Comparison of ENCODE assay signal across 10 cellular contexts in genomic region chr16:591892-592517, GRCh38. TPM values are rescaled to one million over a fixed set of nuclear protein-coding genes. Genes with fewer than 3 reads are reported as not detected.
DNase-seq lines count a peak whose midpoint lies in the region; ATAC-seq, FAIRE-seq and TF ChIP-seq lines count a peak whose summit lies in the region.
"Had no signal": no experiment of that assay in that cellular context is flagged by ENCODE, and none has a peak within 500 bp of the region (broad histone marks: within the 10 kb centered on the region; RNA-seq: fewer than 3 reads in every experiment).

No MANE protein-coding gene starts in this region.

- no peak for FAIRE-seq in pancreas (lab: Jason Lieb, UNC)

- no peaks in the 10 kb centered on the region for H3K36me3 ChIP-seq in CD4-positive, CD25-positive, alpha-beta regulatory T cell (ENCODE audit: control insufficient read depth, insufficient read depth, low read length)
- H3K36me3 ChIP-seq in Loucy (ENCODE audit: insufficient read depth, low read length): no peaks in the 10 kb centered on the region
- H3K36me3 ChIP-seq in pancreas: no peaks in the 10 kb centered on the region

- peaks cover 10% of the 10 kb centered on the region for H3K36me3 Mint-ChIP-seq in CD4-positive, CD25-positive, alpha-beta regulatory T cell

- peaks cover 64% of the 10 kb centered on the region; the same call in 1 of the 2 replicates for H3K79me2 ChIP-seq in Loucy (ENCODE audit: insufficient read depth, low read length)

- whole genome bisulfite sequencing in pancreas, 2 donors: 59 to 72% methylated on average over 15 of the region's 15 CpGs

- H3K27me3 ChIP-seq in CD4-positive, CD25-positive, alpha-beta regulatory T cell (ENCODE audit: control insufficient read depth, insufficient read depth, low read length): no peaks in the 10 kb centered on the region
- H3K27me3 ChIP-seq in Loucy (ENCODE audit: insufficient read depth, low read length, poor library complexity, severe bottlenecking) (no peaks in the 10 kb centered on the region), pancreas (no peaks in the 10 kb centered on the region)

- H3K4me3 ChIP-seq in CD4-positive, CD25-positive, alpha-beta regulatory T cell (ENCODE audit: low read depth, low read length): no peak overlapping the region
- H3K4me3 ChIP-seq in Loucy (ENCODE audit: low read length, poor library complexity, severe bottlenecking) (peak overlapping the region; percentile 60), epithelial cell of esophagus (ENCODE audit: low read length) (peak overlapping the region; percentile 50), pancreas (peak overlapping the region in 3 of 4 donors; percentile 7 to 65 (median 65))

- H3K27ac ChIP-seq in CD4-positive, CD25-positive, alpha-beta regulatory T cell (ENCODE audit: insufficient read depth, low read length, poor library complexity, severe bottlenecking): no peak overlapping the region
- peak overlapping the region; percentile 86 to 98 (median 97) for H3K27ac ChIP-seq in pancreas

- no peak for ATAC-seq in CD4-positive, CD25-positive, alpha-beta regulatory T cell (ENCODE audit: low read depth in 2 of 2)
- no peak for ATAC-seq in pancreas
- ATAC-seq in HG03135 (IDR thresholded peaks at IDR 0.05; ENCODE audit: unreplicated experiment): no peak

- intact Hi-C loops in pancreas (cut with DNase I): no loop called here

- no peaks in the 10 kb centered on the region for H3F3A ChIP-seq in Loucy (ENCODE audit: low read depth)

- peaks cover 0 to 66% (median 21%) of the 10 kb centered on the region in 4 donors for H3K4me1 Mint-ChIP-seq in CD4-positive, CD25-positive, alpha-beta regulatory T cell

- H3K27ac Mint-ChIP-seq in CD4-positive, CD25-positive, alpha-beta regulatory T cell: no peak overlapping the region

- H3K4me2 ChIP-seq in Loucy (ENCODE audit: low read depth, low read length, poor library complexity, severe bottlenecking): peak overlapping the region; percentile 85

- no peaks in the 10 kb centered on the region for H3K9me3 ChIP-seq in CD4-positive, CD25-positive, alpha-beta regulatory T cell (ENCODE audit: control insufficient read depth in 2 of 2, low read length in 2 of 2)
- H3K9me3 ChIP-seq in Loucy (ENCODE audit: insufficient read depth, low read depth, low read length) (no peaks in the 10 kb centered on the region), pancreas (no peaks in the 10 kb centered on the region)

- DNase-seq in CD4-positive, CD25-positive, alpha-beta regulatory T cell: no peak
- DNase-seq in epithelial cell of esophagus (ENCODE audit: low read depth) (peak; percentile 11), pancreas (peak in 3 of 6 donors; percentile 23 to 58 (median 43)), inferior parietal cortex (ENCODE audit: extremely low spot score) (no peak), GOT3 (lab: John Stamatoyannopoulos, UW) (no peak), amniotic stem cell (lab: John Stamatoyannopoulos, UW) (no peak)
- DNase-seq: activated naive CD4-positive, alpha-beta T cell treated with Interleukin-2 at 50 U/mL for 16 hours had no signal

- H3K9ac ChIP-seq in Loucy (ENCODE audit: low read depth, low read length, poor library complexity, severe bottlenecking): peak overlapping the region; percentile 62

- peaks cover 0 to 2% (median 0%) of the 10 kb centered on the region in 7 donors for H3K9me3 Mint-ChIP-seq in CD4-positive, CD25-positive, alpha-beta regulatory T cell

- H3K27me3 Mint-ChIP-seq in CD4-positive, CD25-positive, alpha-beta regulatory T cell: peaks cover 6% of the 10 kb centered on the region

- H4K20me1 ChIP-seq in Loucy (ENCODE audit: insufficient read depth, low read length, poor library complexity, severe bottlenecking): peaks cover 6% of the 10 kb centered on the region

- peak overlapping the region; percentile 88 to 93 (median 90) for H3K4me3 Mint-ChIP-seq in CD4-positive, CD25-positive, alpha-beta regulatory T cell

- TF ChIP-seq CTCF in Loucy (conservative IDR thresholded peaks at IDR 0.05; ENCODE audit: low read length) (no peak), epithelial cell of esophagus (IDR thresholded peaks at IDR 0.05; ENCODE audit: insufficient read depth, low read depth, low read length, missing control alignments) (no peak), pancreas (IDR thresholded peaks at IDR 0.05) (no peak)

- no peak overlapping the region for H2AFZ ChIP-seq in Loucy (ENCODE audit: low read length)

- H3K9me2 ChIP-seq in Loucy (replicated peaks; ENCODE audit: low read depth, low read length): no peaks in the 10 kb centered on the region

- peaks cover 33% of the 10 kb centered on the region for H3K4me1 ChIP-seq in CD4-positive, CD25-positive, alpha-beta regulatory T cell (ENCODE audit: control insufficient read depth, insufficient read depth, low read length, poor library complexity, severe bottlenecking)
- H3K4me1 ChIP-seq in Loucy (ENCODE audit: insufficient read depth, low read length, poor library complexity, severe bottlenecking) (peaks cover 25% of the 10 kb centered on the region), pancreas (peaks cover 58 to 65% (median 60%) of the 10 kb centered on the region in 3 donors)

RNA-seq across cellular contexts. Expression of gene RAB40C, which starts 2.1 kb away (rescaled TPM):
- total RNA-seq in CD4-positive, CD25-positive, alpha-beta regulatory T cell: 12.1 TPM
- 1 to 10 TPM; 6.8 to 9.6 (median 8.2) TPM for polyA plus RNA-seq in CD4-positive, CD25-positive, alpha-beta regulatory T cell
- total RNA-seq in pancreas: 10 to 100 TPM; 19.4 to 42.4 (median 30.6) TPM
- polyA plus RNA-seq in pancreas: 10 to 100 TPM; 47.0 to 71.4 TPM

RNA-seq across cellular contexts. Expression of gene PIGQ, which starts 22.2 kb away (rescaled TPM):
- 25.7 TPM for total RNA-seq in CD4-positive, CD25-positive, alpha-beta regulatory T cell
- polyA plus RNA-seq in CD4-positive, CD25-positive, alpha-beta regulatory T cell: 10 to 100 TPM; 11.6 to 15.3 (median 12.9) TPM
- total RNA-seq in pancreas: 10 to 100 TPM; 29.7 to 48.4 (median 40.0) TPM
- 100 to 1,000 TPM in 1 of 2 donors, 10 to 100 TPM in 1; 79.5 to 165 TPM for polyA plus RNA-seq in pancreas

RNA-seq across cellular contexts. Expression of gene NHLRC4, which starts 25.2 kb away (rescaled TPM):
- total RNA-seq in CD4-positive, CD25-positive, alpha-beta regulatory T cell: 1.9 TPM
- polyA plus RNA-seq in CD4-positive, CD25-positive, alpha-beta regulatory T cell: 1 to 10 TPM; 3.7 to 5.6 (median 4.8) TPM
- total RNA-seq in pancreas: under 1 TPM in 4 of 6 donors, not detected in 2; 0.08 to 0.28 (median 0.14) TPM
- under 1 TPM; 0.05 to 0.27 TPM for polyA plus RNA-seq in pancreas

RNA-seq across cellular contexts. Expression of gene PRR35, which starts 31.8 kb away (rescaled TPM):
- total RNA-seq in CD4-positive, CD25-positive, alpha-beta regulatory T cell: not detected
- not detected for polyA plus RNA-seq in CD4-positive, CD25-positive, alpha-beta regulatory T cell
- 1 to 10 TPM in 1 of 6 donors, under 1 TPM in 5; 0.09 to 1.0 (median 0.70) TPM for total RNA-seq in pancreas
- polyA plus RNA-seq in pancreas: under 1 TPM; 0.38 to 0.72 TPM
- total RNA-seq: epithelial cell of proximal tubule had no signal

RNA-seq across cellular contexts. Expression of gene WFIKKN1, which starts 38.8 kb away (rescaled TPM):
- total RNA-seq in CD4-positive, CD25-positive, alpha-beta regulatory T cell: 0.22 TPM
- not detected for polyA plus RNA-seq in CD4-positive, CD25-positive, alpha-beta regulatory T cell
- total RNA-seq in pancreas: 1 to 10 TPM in 3 of 6 donors, under 1 TPM in 3; 0.75 to 2.0 (median 1.2) TPM
- 10 to 100 TPM in 1 of 2 donors, 1 to 10 TPM in 1; 2.6 to 13.8 TPM for polyA plus RNA-seq in pancreas
- total RNA-seq: epithelial cell of proximal tubule had no signal
